In the genomic region with DNA sequence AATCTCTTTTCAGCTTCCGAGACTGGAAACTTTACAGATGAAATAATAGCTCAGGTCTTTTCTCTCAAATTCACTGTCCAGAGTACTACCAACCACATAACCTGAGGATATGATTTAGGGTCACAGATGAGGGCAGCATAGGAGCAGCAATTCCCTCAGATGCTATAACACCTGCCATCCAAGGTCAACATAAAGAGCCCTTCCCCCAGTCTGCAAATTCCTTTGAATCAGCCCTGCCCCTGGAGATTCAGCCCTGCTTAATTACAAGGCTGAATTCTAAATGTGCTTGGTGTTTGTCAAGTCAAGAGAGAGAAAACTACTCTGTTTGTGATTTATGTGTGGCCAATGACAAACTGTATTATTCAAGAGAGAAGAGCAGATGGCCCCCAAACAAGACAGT, we compare ENCODE assay signal across 26 cellular contexts.
"Had no signal": no experiment of that assay in that cellular context is flagged by ENCODE, and none has a peak within 500 bp of the region (broad histone marks: within the 10 kb centered on the region; RNA-seq: fewer than 3 reads in every experiment).

No MANE protein-coding gene starts in this region.

- H3K4me1 Mint-ChIP-seq: activated B cell treated with CpG ODN at 0.5 μM for 24 hours; activated CD4-positive, alpha-beta memory T cell treated with anti-CD3 and anti-CD28 coated beads, Interleukin-2, amount 10 ng/mL, durations not matched to agents 7 days and 5 days; activated CD4-positive, alpha-beta T cell treated with anti-CD3 and anti-CD28 coated beads for 36 hours; activated naive CD4-positive, alpha-beta T cell treated with anti-CD3 and anti-CD28 coated beads, Interleukin-2, amount 10 ng/mL, durations not matched to agents 7 days and 5 days; activated naive CD8-positive, alpha-beta T cell treated with anti-CD3 and anti-CD28 coated beads for 36 hours; activated T-helper 17 cell treated with anti-CD3 and anti-CD28 coated beads, Interleukin-2, amount 50 U/mL, for 72 hours; T-helper 17 cell had no signal

- H3K36me3 Mint-ChIP-seq: activated naive CD4-positive, alpha-beta T cell treated with anti-CD3 and anti-CD28 coated beads, Interleukin-2, amount 10 ng/mL, durations not matched to agents 7 days and 5 days; activated naive CD8-positive, alpha-beta T cell treated with anti-CD3 and anti-CD28 coated beads for 36 hours had no signal

- DNase-seq: activated B cell treated with CpG ODN at 0.5 μM for 24 hours; activated CD4-positive, alpha-beta memory T cell treated with anti-CD3 and anti-CD28 coated beads, Interleukin-2, amount 10 ng/mL, durations not matched to agents 7 days and 5 days; activated CD4-positive, alpha-beta T cell treated with anti-CD3 and anti-CD28 coated beads for 36 hours; activated CD4-positive, alpha-beta T cell treated with anti-CD3 and anti-CD28 coated beads, Interleukin-2, amount 50 U/mL, for 1 hour; activated gamma-delta T cell; activated naive CD4-positive, alpha-beta T cell treated with anti-CD3 and anti-CD28 coated beads, Interleukin-2, amount 10 ng/mL, durations not matched to agents 7 days and 5 days; activated naive CD8-positive, alpha-beta T cell treated with anti-CD3 and anti-CD28 coated beads for 36 hours; activated T-cell treated with anti-CD3 and anti-CD28 coated beads for 4 hours; activated T-cell treated with anti-CD3 and anti-CD28 coated beads, Interleukin-2, amount 50 U/mL, for 48 hours; cerebellar nuclear complex; Karpas-422; MM.1S; NCI-H1105; NCI-H1694; NCI-H2029; NCI-H2107; NCI-H446 treated with DMSO at 0.1 percent for 48 hours; NCI-H524 treated with DMSO at 0.1 percent for 48 hours; Peyer's patch; Right ventricle myocardium superior; T-helper 17 cell; T-helper 9 cell had no signal

- H3K4me3 ChIP-seq: K562, Peyer's patch had no signal

- H3K27me3 Mint-ChIP-seq: activated B cell treated with CpG ODN at 0.5 μM for 24 hours; activated CD4-positive, alpha-beta memory T cell treated with anti-CD3 and anti-CD28 coated beads, Interleukin-2, amount 10 ng/mL, durations not matched to agents 7 days and 5 days; activated CD4-positive, alpha-beta T cell treated with anti-CD3 and anti-CD28 coated beads for 36 hours; activated naive CD4-positive, alpha-beta T cell treated with anti-CD3 and anti-CD28 coated beads, Interleukin-2, amount 10 ng/mL, durations not matched to agents 7 days and 5 days; activated naive CD8-positive, alpha-beta T cell treated with anti-CD3 and anti-CD28 coated beads for 36 hours; activated T-helper 17 cell treated with anti-CD3 and anti-CD28 coated beads, Interleukin-2, amount 50 U/mL, for 72 hours; T-helper 17 cell had no signal

- H3K27ac Mint-ChIP-seq: activated B cell treated with CpG ODN at 0.5 μM for 24 hours; activated CD4-positive, alpha-beta memory T cell treated with anti-CD3 and anti-CD28 coated beads, Interleukin-2, amount 10 ng/mL, durations not matched to agents 7 days and 5 days; activated CD4-positive, alpha-beta T cell treated with anti-CD3 and anti-CD28 coated beads for 36 hours; activated naive CD4-positive, alpha-beta T cell treated with anti-CD3 and anti-CD28 coated beads, Interleukin-2, amount 10 ng/mL, durations not matched to agents 7 days and 5 days; activated naive CD8-positive, alpha-beta T cell treated with anti-CD3 and anti-CD28 coated beads for 36 hours; activated T-helper 17 cell treated with anti-CD3 and anti-CD28 coated beads, Interleukin-2, amount 50 U/mL, for 72 hours; T-helper 17 cell had no signal

- ATAC-seq: activated CD4-positive, alpha-beta T cell treated with anti-CD3 and anti-CD28 coated beads for 36 hours; activated T-helper 17 cell treated with anti-CD3 and anti-CD28 coated beads, Interleukin-2, amount 50 U/mL, for 72 hours; K562; T-helper 17 cell had no signal

- H3K4me1 ChIP-seq: Peyer's patch had no signal

- H3K36me3 ChIP-seq: Peyer's patch had no signal

- FAIRE-seq: colon, K562 had no signal

- H3K4me3 Mint-ChIP-seq: activated B cell treated with CpG ODN at 0.5 μM for 24 hours; activated CD4-positive, alpha-beta memory T cell treated with anti-CD3 and anti-CD28 coated beads, Interleukin-2, amount 10 ng/mL, durations not matched to agents 7 days and 5 days; activated CD4-positive, alpha-beta T cell treated with anti-CD3 and anti-CD28 coated beads for 36 hours; activated naive CD4-positive, alpha-beta T cell treated with anti-CD3 and anti-CD28 coated beads, Interleukin-2, amount 10 ng/mL, durations not matched to agents 7 days and 5 days; activated naive CD8-positive, alpha-beta T cell treated with anti-CD3 and anti-CD28 coated beads for 36 hours; activated T-helper 17 cell treated with anti-CD3 and anti-CD28 coated beads, Interleukin-2, amount 50 U/mL, for 72 hours; T-helper 17 cell had no signal

- H3K27ac ChIP-seq: Peyer's patch, RWPE1 had no signal

- H3K27me3 ChIP-seq: Peyer's patch had no signal

- H3K9me3 ChIP-seq: Peyer's patch had no signal

- H3K9me3 Mint-ChIP-seq: activated CD4-positive, alpha-beta memory T cell treated with anti-CD3 and anti-CD28 coated beads, Interleukin-2, amount 10 ng/mL, durations not matched to agents 7 days and 5 days; activated naive CD4-positive, alpha-beta T cell treated with anti-CD3 and anti-CD28 coated beads, Interleukin-2, amount 10 ng/mL, durations not matched to agents 7 days and 5 days; activated naive CD8-positive, alpha-beta T cell treated with anti-CD3 and anti-CD28 coated beads for 36 hours had no signal
